In genomic region chr17:78650093-78650715, GRCh38 we compare ENCODE assay signal across 27 cellular contexts.
"Had no signal": no experiment of that assay in that cellular context is flagged by ENCODE, and none has a peak within 500 bp of the region (broad histone marks: within the 10 kb centered on the region; RNA-seq: fewer than 3 reads in every experiment).

No MANE protein-coding gene starts in this region.

- H3K4me1 ChIP-seq: ascending aorta, body of pancreas, Peyer's patch had no signal

- H3K4me3 ChIP-seq: ascending aorta, body of pancreas, MG63, Peyer's patch, SJCRH30 had no signal

- DNase-seq: activated CD4-positive, alpha-beta T cell treated with anti-CD3 and anti-CD28 coated beads for 48 hours; activated CD4-positive, alpha-beta T cell treated with anti-CD3 and anti-CD28 coated beads, Interleukin-2, amount 50 U/mL, for 4 hours; activated CD4-positive, CD25-positive, alpha-beta regulatory T cell treated with anti-CD3 and anti-CD28 coated beads, Interleukin-2, amount 50 U/mL, for 72 hours; activated CD8-positive, alpha-beta memory T cell treated with anti-CD3 and anti-CD28 coated beads, Interleukin-2, amount 50 U/mL, for 48 hours; activated CD8-positive, alpha-beta T cell treated with anti-CD3 and anti-CD28 coated beads, Interleukin-2, amount 10 ng/mL, durations not matched to agents 7 days and 5 days; activated effector memory CD4-positive, alpha-beta T cell treated with Interleukin-2 at 50 U/mL for 16 hours; activated naive CD4-positive, alpha-beta T cell treated with Interleukin-2 at 50 U/mL for 16 hours; activated naive CD8-positive, alpha-beta T cell treated with anti-CD3 and anti-CD28 coated beads, Interleukin-2, amount 50 U/mL, for 24 hours; activated T-cell treated with anti-CD3 and anti-CD28 coated beads, Interleukin-2, amount 50 U/mL, for 24 hours; amniotic stem cell; body of pancreas; central memory CD4-positive, alpha-beta T cell; MG63; MV-4-11; NCI-H1092 treated with DMSO at 0.1 percent for 48 hours; NCI-H1417 treated with DMSO at 0.1 percent for 48 hours; NCI-H1694 treated with DMSO at 0.1 percent for 48 hours; NCI-H2081; NCI-H446; NCI-H524; Right ventricle myocardium superior; SJCRH30 had no signal

- H3K36me3 ChIP-seq: ascending aorta, MG63, Peyer's patch, SJCRH30 had no signal

- H3K9me3 ChIP-seq: ascending aorta, body of pancreas, MG63, Peyer's patch had no signal

- H3K27ac ChIP-seq: ascending aorta, body of pancreas, Peyer's patch, RWPE1, SJCRH30 had no signal

- H3K27me3 ChIP-seq: ascending aorta, body of pancreas, MG63, Peyer's patch, SJCRH30 had no signal

- ATAC-seq: activated CD8-positive, alpha-beta T cell treated with anti-CD3 and anti-CD28 coated beads, Interleukin-2, amount 10 ng/mL, durations not matched to agents 7 days and 5 days; activated naive CD4-positive, alpha-beta T cell treated with anti-CD3 and anti-CD28 coated beads, Interleukin-2, amount 50 U/mL, for 72 hours; activated naive CD8-positive, alpha-beta T cell treated with anti-CD3 and anti-CD28 coated beads, Interleukin-2, amount 50 U/mL, for 24 hours; body of pancreas had no signal

- FAIRE-seq: bronchial epithelial cell had no signal
